8 cellular contexts compared by ENCODE assay signal in genomic region chr14:71932229-71932951, GRCh38. TPM values are rescaled to one million over a fixed set of nuclear protein-coding genes. Genes with fewer than 3 reads are reported as not detected.
DNase-seq lines count a peak whose midpoint lies in the region; ATAC-seq and TF ChIP-seq lines count a peak whose summit lies in the region.

Gene RGS6 (plus strand): TSS chr14:71932429.

- H3K36me3 Mint-ChIP-seq in brain = no peaks in the 10 kb centered on the region
- H3K36me3 Mint-ChIP-seq in stimulated activated effector memory CD8-positive, alpha-beta T cell treated with anti-CD3 and anti-CD28 coated beads, Interleukin-12 subunit alpha, Interleukin-12 subunit beta, amount 100 ng/mL, for 72 hours = no peaks in the 10 kb centered on the region

- H3K4me3 ChIP-seq in Karpas-422 (ENCODE audit: low read length) = no peak within 1 kb of the TSS

- H3K27ac Mint-ChIP-seq in brain = peak within 1 kb of the TSS in 4 of 5 experiments; percentile 59 to 84 (median 78)
- no peak within 1 kb of the TSS for H3K27ac Mint-ChIP-seq in stimulated activated effector memory CD8-positive, alpha-beta T cell treated with anti-CD3 and anti-CD28 coated beads, Interleukin-12 subunit alpha, Interleukin-12 subunit beta, amount 100 ng/mL, for 72 hours

- H3K4me1 ChIP-seq in Karpas-422 (ENCODE audit: low read length) = no peaks in the 10 kb centered on the region

- H3K9me3 Mint-ChIP-seq in brain = peaks cover 0 to 7% (median 0%) of the 10 kb centered on the region in 5 experiments
- no peaks in the 10 kb centered on the region for H3K9me3 Mint-ChIP-seq in stimulated activated effector memory CD8-positive, alpha-beta T cell treated with anti-CD3 and anti-CD28 coated beads, Interleukin-12 subunit alpha, Interleukin-12 subunit beta, amount 100 ng/mL, for 72 hours

- H3K27ac ChIP-seq in Karpas-422 (ENCODE audit: low read length) = no peak within 1 kb of the TSS

- no peaks in the 10 kb centered on the region for H4K20me1 ChIP-seq in Karpas-422 (ENCODE audit: insufficient read depth, low read depth, low read length)

- no peak within 1 kb of the TSS for H2AFZ ChIP-seq in Karpas-422 (ENCODE audit: low read length)

- H3K27me3 Mint-ChIP-seq in brain = peaks cover 28% of the 10 kb centered on the region

- H3K9me3 ChIP-seq in Karpas-422 (ENCODE audit: low read length) = no peaks in the 10 kb centered on the region

- TF ChIP-seq CTCF in brain (conservative IDR thresholded peaks at IDR 0.05) = no peak

- H3K9ac ChIP-seq in Karpas-422 (ENCODE audit: low read length) = no peak within 1 kb of the TSS

- H3K36me3 ChIP-seq in Karpas-422 (ENCODE audit: insufficient read depth, low read length) = no peaks in the 10 kb centered on the region

- H3K9me2 ChIP-seq in Karpas-422 (replicated peaks; ENCODE audit: insufficient read depth, low read length) = 0 out of 2 replicates have a peak, but pooled peaks cover 5% of the 10 kb centered on the region

- ATAC-seq in stimulated activated effector memory CD8-positive, alpha-beta T cell treated with anti-CD3 and anti-CD28 coated beads, Interleukin-12 subunit alpha, Interleukin-12 subunit beta, amount 100 ng/mL, for 72 hours = peak; percentile 74

- H3K4me3 Mint-ChIP-seq in brain = peak within 1 kb of the TSS; percentile 84 to 94 (median 92)
- peak within 1 kb of the TSS; percentile 43 for H3K4me3 Mint-ChIP-seq in stimulated activated effector memory CD8-positive, alpha-beta T cell treated with anti-CD3 and anti-CD28 coated beads, Interleukin-12 subunit alpha, Interleukin-12 subunit beta, amount 100 ng/mL, for 72 hours

- peak; percentile 41 for DNase-seq in activated T-cell treated with anti-CD3 and anti-CD28 coated beads for 48 hours (ENCODE audit: low read depth)
- DNase-seq in activated T-cell treated with anti-CD3 and anti-CD28 coated beads for 4 hours = no peak
- peak; percentile 17 for DNase-seq in NCI-H460 (ENCODE audit: extremely low read depth, low read depth)
- peak; percentile 70 for DNase-seq in kidney tubule cell (ENCODE audit: low spot score)
- DNase-seq in stimulated activated effector memory CD8-positive, alpha-beta T cell treated with anti-CD3 and anti-CD28 coated beads, Interleukin-12 subunit alpha, Interleukin-12 subunit beta, amount 100 ng/mL, for 72 hours (ENCODE audit: low spot score in 2 of 2) = peak; percentile 11 to 59
- no peak for DNase-seq in SKM-1 treated with dmso at 0.1 percent for 144 hours (lab: John Stamatoyannopoulos, UW; ENCODE audit: unreplicated experiment)
- DNase-seq in Karpas-422 = no peak

- H3K4me2 ChIP-seq in Karpas-422 (ENCODE audit: low read depth, low read length, poor library complexity, severe bottlenecking) = no peak within 1 kb of the TSS

- no peaks in the 10 kb centered on the region for H3K27me3 ChIP-seq in Karpas-422 (ENCODE audit: low read length)

- H3K79me2 ChIP-seq in Karpas-422 (ENCODE audit: low read length) = no peaks in the 10 kb centered on the region

- peaks cover 23% of the 10 kb centered on the region for H3K4me1 Mint-ChIP-seq in brain
- H3K4me1 Mint-ChIP-seq in stimulated activated effector memory CD8-positive, alpha-beta T cell treated with anti-CD3 and anti-CD28 coated beads, Interleukin-12 subunit alpha, Interleukin-12 subunit beta, amount 100 ng/mL, for 72 hours = peaks cover 13% of the 10 kb centered on the region

RNA-seq across cellular contexts. Expression of gene RGS6, which starts in this region (rescaled TPM):
- total RNA-seq in NCI-H460 (2014; rRNA removed; shearing (Covaris generic)) = 0.02 TPM in 1 of 2 replicates, not detected in the other
- not detected in 2 replicates for polyA plus RNA-seq in NCI-H460 (2014; cell fraction: nucleus; rRNA removed)
- polyA plus RNA-seq in brain (ENCODE audit: insufficient read depth, low read depth, low replicate concordance) = 1.9 TPM
- total RNA-seq in Karpas-422 (2014; rRNA removed; shearing (Covaris generic); ENCODE audit: low replicate concordance) = 0.07 and 9.4 TPM in 2 replicates

Comparison
In these comparisons a context has a peak if more than half of its experiments do, and no peak if none do; other contexts are left out.
1. DNase-seq: peak in activated T-cell treated with anti-CD3 and anti-CD28 coated beads for 48 hours (single experiment), kidney tubule cell (single experiment) and stimulated activated effector memory CD8-positive, alpha-beta T cell treated with anti-CD3 and anti-CD28 coated beads, Interleukin-12 subunit alpha, Interleukin-12 subunit beta, amount 100 ng/mL, for 72 hours (2 of 2); none in activated T-cell treated with anti-CD3 and anti-CD28 coated beads for 4 hours (single experiment), SKM-1 treated with dmso at 0.1 percent for 144 hours (single experiment) and Karpas-422 (single experiment).
2. Peak in DNase-seq in NCI-H460; RNA of the gene not detected or under 1 TPM.